ENCODE assay signal across 15 cellular contexts in genomic region chr1:227884370-227885134, GRCh38.
DNase-seq lines count a peak whose midpoint lies in the region; ATAC-seq and TF ChIP-seq lines count a peak whose summit lies in the region.
"Had no signal": no experiment of that assay in that cellular context is flagged by ENCODE, and none has a peak within 500 bp of the region (broad histone marks: within the 10 kb centered on the region; RNA-seq: fewer than 3 reads in every experiment).

No MANE protein-coding gene starts in this region.

- no peak overlapping the region for H3K4me3 ChIP-seq in BE2C (ENCODE audit: low read depth, low read length)
- H3K4me3 ChIP-seq: ascending aorta, transverse colon had no signal

- no peak overlapping the region for H3K27ac Mint-ChIP-seq in activated CD4-positive, alpha-beta T cell treated with anti-CD3 and anti-CD28 coated beads, Interleukin-2, amount 10 ng/mL, durations not matched to agents 24 days and 14 days
- no peak overlapping the region for H3K27ac Mint-ChIP-seq in T-helper 17 cell
- H3K27ac Mint-ChIP-seq: memory B cell; stimulated activated memory B cell treated with anti-CD40 and anti-IgM and Interleukin-4, amounts not matched to agents 10 μg/mL and 1 μg/mL and 100 μg/mL, for 72 hours had no signal

- H3K27me3 ChIP-seq in BE2C = no peaks in the 10 kb centered on the region; the same call in 1 of the 2 replicates
- H3K27me3 ChIP-seq: transverse colon had no signal

- H3K36me3 Mint-ChIP-seq in activated CD4-positive, alpha-beta T cell treated with anti-CD3 and anti-CD28 coated beads, Interleukin-2, amount 10 ng/mL, durations not matched to agents 24 days and 14 days (ENCODE audit: low read depth) = no peaks in the 10 kb centered on the region
- no peaks in the 10 kb centered on the region for H3K36me3 Mint-ChIP-seq in T-helper 17 cell (ENCODE audit: low read depth)
- H3K36me3 Mint-ChIP-seq: immature natural killer cell; memory B cell; stimulated activated memory B cell treated with anti-CD40 and anti-IgM and Interleukin-4, amounts not matched to agents 10 μg/mL and 1 μg/mL and 100 μg/mL, for 72 hours had no signal

- ATAC-seq in T-helper 17 cell = no peak
- ATAC-seq in stimulated activated naive CD8-positive, alpha-beta T cell treated with anti-CD3 and anti-CD28 coated beads, Interleukin-15, Interleukin-2, amounts not matched to agents 100 U/mL and 50 U/mL, for 24 hours = no peak
- ATAC-seq in left lobe of liver = no peak
- ATAC-seq: stimulated activated memory B cell treated with anti-CD40 and anti-IgM and Interleukin-4, amounts not matched to agents 10 μg/mL and 1 μg/mL and 100 μg/mL, for 72 hours had no signal

- H3K9me3 ChIP-seq in BE2C (no peaks in the 10 kb centered on the region), T-helper 17 cell (ENCODE audit: control insufficient read depth, low read length, poor library complexity, severe bottlenecking) (no peaks in the 10 kb centered on the region)
- H3K9me3 ChIP-seq: ascending aorta, transverse colon had no signal

- DNase-seq in activated CD4-positive, alpha-beta T cell treated with anti-CD3 and anti-CD28 coated beads, Interleukin-2, amount 10 ng/mL, durations not matched to agents 24 days and 14 days = peak; percentile 47
- DNase-seq in activated CD4-positive, alpha-beta T cell treated with anti-CD3 and anti-CD28 coated beads for 4 hours = no peak
- DNase-seq in BE2C (peak; percentile 8), T-helper 17 cell (peak in 2 of 3 donors; percentile 4 to 11), mesenteric fat pad (ENCODE audit: low spot score) (peak; percentile 83), left lobe of liver (ENCODE audit: low spot score) (no peak), COLO829 (ENCODE audit: low spot score) (no peak)
- DNase-seq in stimulated activated naive CD8-positive, alpha-beta T cell treated with anti-CD3 and anti-CD28 coated beads, Interleukin-15, Interleukin-2, amounts not matched to agents 100 U/mL and 50 U/mL, for 24 hours = no peak
- DNase-seq: NCI-H774, transverse colon had no signal

- H3K36me3 ChIP-seq in BE2C = no peaks in the 10 kb centered on the region
- H3K36me3 ChIP-seq: ascending aorta, transverse colon had no signal

- TF ChIP-seq CTCF in BE2C (IDR thresholded peaks at IDR 0.05; ENCODE audit: low read depth, low read length) = no peak

- H3K27me3 Mint-ChIP-seq in activated CD4-positive, alpha-beta T cell treated with anti-CD3 and anti-CD28 coated beads, Interleukin-2, amount 10 ng/mL, durations not matched to agents 24 days and 14 days = peaks cover 7% of the 10 kb centered on the region
- H3K27me3 Mint-ChIP-seq in T-helper 17 cell = no peaks in the 10 kb centered on the region

- no peaks in the 10 kb centered on the region for H3K4me1 ChIP-seq in BE2C

- H3K4me3 Mint-ChIP-seq in activated CD4-positive, alpha-beta T cell treated with anti-CD3 and anti-CD28 coated beads, Interleukin-2, amount 10 ng/mL, durations not matched to agents 24 days and 14 days = no peak overlapping the region
- peak overlapping the region; percentile 77 for H3K4me3 Mint-ChIP-seq in T-helper 17 cell
- H3K4me3 Mint-ChIP-seq: memory B cell; neural crest cell; stimulated activated memory B cell treated with anti-CD40 and anti-IgM and Interleukin-4, amounts not matched to agents 10 μg/mL and 1 μg/mL and 100 μg/mL, for 72 hours had no signal

- H3K9me3 Mint-ChIP-seq in activated CD4-positive, alpha-beta T cell treated with anti-CD3 and anti-CD28 coated beads, Interleukin-2, amount 10 ng/mL, durations not matched to agents 24 days and 14 days = no peaks in the 10 kb centered on the region
- H3K9me3 Mint-ChIP-seq: immature natural killer cell; memory B cell; neural crest cell; stimulated activated memory B cell treated with anti-CD40 and anti-IgM and Interleukin-4, amounts not matched to agents 10 μg/mL and 1 μg/mL and 100 μg/mL, for 72 hours had no signal

- intact Hi-C loops in activated CD4-positive, alpha-beta T cell treated with anti-CD3 and anti-CD28 coated beads, Interleukin-2, amount 10 ng/mL, durations not matched to agents 24 days and 14 days (cut with micrococcal nuclease) = loop anchor here (10.0 kb wide), 1 partner anchor 120 kb away; no protein-coding TSS in a partner anchor

- H3K4me1 Mint-ChIP-seq in activated CD4-positive, alpha-beta T cell treated with anti-CD3 and anti-CD28 coated beads, Interleukin-2, amount 10 ng/mL, durations not matched to agents 24 days and 14 days = peaks cover 5% of the 10 kb centered on the region
- H3K4me1 Mint-ChIP-seq in T-helper 17 cell = peaks cover 29% of the 10 kb centered on the region

Comparison
In these comparisons a context has a peak if more than half of its experiments do, and no peak if none do; other contexts are left out.
1. DNase-seq: peak in activated CD4-positive, alpha-beta T cell treated with anti-CD3 and anti-CD28 coated beads, Interleukin-2, amount 10 ng/mL, durations not matched to agents 24 days and 14 days (single experiment), BE2C (single experiment), T-helper 17 cell (2 of 3) and mesenteric fat pad (single experiment); none in activated CD4-positive, alpha-beta T cell treated with anti-CD3 and anti-CD28 coated beads for 4 hours (0 of 2), stimulated activated naive CD8-positive, alpha-beta T cell treated with anti-CD3 and anti-CD28 coated beads, Interleukin-15, Interleukin-2, amounts not matched to agents 100 U/mL and 50 U/mL, for 24 hours (single experiment), left lobe of liver (single experiment) and COLO829 (single experiment).